23 cellular contexts compared by ENCODE assay signal in genomic region chr6:3607171-3607570, GRCh38.
DNase-seq lines count a peak whose midpoint lies in the region; ATAC-seq lines count a peak whose summit lies in the region.
"Had no signal": no experiment of that assay in that cellular context is flagged by ENCODE, and none has a peak within 500 bp of the region (broad histone marks: within the 10 kb centered on the region; RNA-seq: fewer than 3 reads in every experiment).

No MANE protein-coding gene starts in this region.

- no peaks in the 10 kb centered on the region for H3K36me3 Mint-ChIP-seq in activated CD8-positive, alpha-beta memory T cell treated with anti-CD3 and anti-CD28 coated beads, Interleukin-2, amount 10 ng/mL, durations not matched to agents 7 days and 5 days
- peaks cover 1% of the 10 kb centered on the region for H3K36me3 Mint-ChIP-seq in activated naive CD8-positive, alpha-beta T cell treated with anti-CD3 and anti-CD28 coated beads, Interleukin-2, amount 50 U/mL, for 24 hours (ENCODE audit: low read depth)
- H3K36me3 Mint-ChIP-seq: CD14-positive monocyte had no signal

- H3K4me1 Mint-ChIP-seq in activated CD8-positive, alpha-beta memory T cell treated with anti-CD3 and anti-CD28 coated beads, Interleukin-2, amount 10 ng/mL, durations not matched to agents 7 days and 5 days: no peaks in the 10 kb centered on the region
- H3K4me1 Mint-ChIP-seq in activated naive CD8-positive, alpha-beta T cell treated with anti-CD3 and anti-CD28 coated beads, Interleukin-2, amount 50 U/mL, for 24 hours: no peaks in the 10 kb centered on the region
- H3K4me1 Mint-ChIP-seq: CD14-positive monocyte; CD8-positive, alpha-beta memory T cell had no signal

- H3K9me3 Mint-ChIP-seq in activated CD8-positive, alpha-beta memory T cell treated with anti-CD3 and anti-CD28 coated beads, Interleukin-2, amount 10 ng/mL, durations not matched to agents 7 days and 5 days (ENCODE audit: low read depth): no peaks in the 10 kb centered on the region
- peaks cover 6% of the 10 kb centered on the region for H3K9me3 Mint-ChIP-seq in activated naive CD8-positive, alpha-beta T cell treated with anti-CD3 and anti-CD28 coated beads, Interleukin-2, amount 50 U/mL, for 24 hours

- no peak overlapping the region for H3K4me3 Mint-ChIP-seq in activated CD8-positive, alpha-beta memory T cell treated with anti-CD3 and anti-CD28 coated beads, Interleukin-2, amount 10 ng/mL, durations not matched to agents 7 days and 5 days
- H3K4me3 Mint-ChIP-seq in activated naive CD8-positive, alpha-beta T cell treated with anti-CD3 and anti-CD28 coated beads, Interleukin-2, amount 50 U/mL, for 24 hours: no peak overlapping the region
- H3K4me3 Mint-ChIP-seq: CD4-positive, alpha-beta T cell; CD8-positive, alpha-beta memory T cell had no signal

- no peak for ATAC-seq in activated CD8-positive, alpha-beta memory T cell treated with anti-CD3 and anti-CD28 coated beads, Interleukin-2, amount 10 ng/mL, durations not matched to agents 7 days and 5 days
- ATAC-seq in GM21576 (IDR thresholded peaks at IDR 0.05; ENCODE audit: unreplicated experiment): no peak
- no peak for ATAC-seq in activated naive CD8-positive, alpha-beta T cell treated with anti-CD3 and anti-CD28 coated beads, Interleukin-2, amount 50 U/mL, for 24 hours
- ATAC-seq in GM21619 (IDR thresholded peaks at IDR 0.05; ENCODE audit: unreplicated experiment): no peak
- ATAC-seq: A549, GM12878 had no signal

- peaks cover 7% of the 10 kb centered on the region for H3K27me3 Mint-ChIP-seq in activated CD8-positive, alpha-beta memory T cell treated with anti-CD3 and anti-CD28 coated beads, Interleukin-2, amount 10 ng/mL, durations not matched to agents 7 days and 5 days
- H3K27me3 Mint-ChIP-seq in activated naive CD8-positive, alpha-beta T cell treated with anti-CD3 and anti-CD28 coated beads, Interleukin-2, amount 50 U/mL, for 24 hours: peaks cover 11% of the 10 kb centered on the region

- no peak overlapping the region for H3K27ac Mint-ChIP-seq in activated CD8-positive, alpha-beta memory T cell treated with anti-CD3 and anti-CD28 coated beads, Interleukin-2, amount 10 ng/mL, durations not matched to agents 7 days and 5 days
- no peak overlapping the region for H3K27ac Mint-ChIP-seq in activated naive CD8-positive, alpha-beta T cell treated with anti-CD3 and anti-CD28 coated beads, Interleukin-2, amount 50 U/mL, for 24 hours
- H3K27ac Mint-ChIP-seq: CD4-positive, alpha-beta T cell; CD8-positive, alpha-beta memory T cell had no signal

- DNase-seq in activated CD8-positive, alpha-beta memory T cell treated with anti-CD3 and anti-CD28 coated beads, Interleukin-2, amount 10 ng/mL, durations not matched to agents 7 days and 5 days: peak; percentile 12
- no peak for DNase-seq in activated CD8-positive, alpha-beta memory T cell treated with anti-CD3 and anti-CD28 coated beads for 24 hours
- DNase-seq in myocyte (ENCODE audit: low read depth): peak; percentile 43
- DNase-seq in ureter (ENCODE audit: low spot score): peak; percentile 5
- no peak for DNase-seq in activated naive CD8-positive, alpha-beta T cell treated with anti-CD3 and anti-CD28 coated beads, Interleukin-2, amount 50 U/mL, for 24 hours
- DNase-seq: 8988T; ACHN; AML-193; BE2C; CD4-positive, alpha-beta T cell; CD8-positive, alpha-beta memory T cell; DMS 273 treated with DMSO at 0.1 percent for 48 hours; DMS79; EL; GDM1; GM23248; H7; HCEC 1CT had no signal

- CTCF ChIA-PET in activated CD8-positive, alpha-beta memory T cell treated with anti-CD3 and anti-CD28 coated beads, Interleukin-2, amount 10 ng/mL, durations not matched to agents 7 days and 5 days (lab: Charles Lee): no interaction called here

Comparison
In these comparisons a context has a peak if more than half of its experiments do, and no peak if none do; other contexts are left out.
1. DNase-seq: peak in activated CD8-positive, alpha-beta memory T cell treated with anti-CD3 and anti-CD28 coated beads, Interleukin-2, amount 10 ng/mL, durations not matched to agents 7 days and 5 days (single experiment), myocyte (single experiment) and ureter (single experiment); none in activated CD8-positive, alpha-beta memory T cell treated with anti-CD3 and anti-CD28 coated beads for 24 hours (single experiment) and activated naive CD8-positive, alpha-beta T cell treated with anti-CD3 and anti-CD28 coated beads, Interleukin-2, amount 50 U/mL, for 24 hours (single experiment).